8 cellular contexts compared by ENCODE assay signal in genomic region chr6:31815025-31815838, GRCh38. TPM values are rescaled to one million over a fixed set of nuclear protein-coding genes. Genes with fewer than 3 reads are reported as not detected.
DNase-seq lines count a peak whose midpoint lies in the region; ATAC-seq and TF ChIP-seq lines count a peak whose summit lies in the region.

Gene HSPA1A, plus strand, starts transcription at chr6:31815543. Its CDS starts 214 bp downstream, at chr6:31815757.
Gene HSPA1L, minus strand, starts transcription at chr6:31815283. Its CDS starts 3,311 bp downstream, at chr6:31811972.

- peaks cover 5% of the 10 kb centered on the region for H3K27me3 Mint-ChIP-seq in neural progenitor cell (ENCODE audit: insufficient read depth, low read depth)

- peaks cover 11% of the 10 kb centered on the region for H3K79me2 ChIP-seq in neural progenitor cell (ENCODE audit: low read depth)

- TF ChIP-seq POLR2A in adrenal gland (IDR thresholded peaks at IDR 0.05): peak; percentile 99 to 100
- TF ChIP-seq POLR2A in thyroid gland (IDR thresholded peaks at IDR 0.05): peak; percentile 99 to 100

- peak within 1 kb of the TSS; percentile 97 for H3K27ac Mint-ChIP-seq in neural progenitor cell

- peaks cover 4% of the 10 kb centered on the region for H3K36me3 Mint-ChIP-seq in neural progenitor cell

- peaks cover 45% of the 10 kb centered on the region for H3F3A ChIP-seq in neural progenitor cell (ENCODE audit: low read depth)

- peak within 1 kb of the TSS; percentile 70 for H3K4me2 ChIP-seq in neural progenitor cell

- H3K9ac ChIP-seq in neural progenitor cell: no peak within 1 kb of the TSS

- H3K9me3 ChIP-seq in adrenal gland (replicated peaks in 1 of 3) (no peaks in the 10 kb centered on the region), neural progenitor cell (ENCODE audit: low read depth) (no peaks in the 10 kb centered on the region), thyroid gland (no peaks in the 10 kb centered on the region)

- peaks cover 11 to 38% of the 10 kb centered on the region in 2 donors for H3K4me1 ChIP-seq in adrenal gland (replicated peaks in 1 of 2)
- H3K4me1 ChIP-seq in neural progenitor cell: peaks cover 13% of the 10 kb centered on the region
- H3K4me1 ChIP-seq in thyroid gland: peaks cover 21 to 35% of the 10 kb centered on the region in 2 donors

- in situ Hi-C loops in SK-MEL-5 (cut with HindIII; ENCODE audit: low pct_unique_long_range_greater_than_20kb, low sequenced_read_pairs): no loop called here

- DNase-seq in LHCN-M2 (ENCODE audit: low read depth) (peak; percentile 94), SK-MEL-5 (ENCODE audit: low read depth, low spot score) (peak; percentile 46), adrenal gland (peak; percentile 94 to 98 (median 96)), glomerular visceral epithelial cell (ENCODE audit: extremely low spot score) (peak; percentile 99), neural progenitor cell (ENCODE audit: low spot score) (peak; percentile 98), thyroid gland (peak; percentile 93)

- no peaks in the 10 kb centered on the region for H3K36me3 ChIP-seq in adrenal gland (replicated peaks in 1 of 2)
- no peaks in the 10 kb centered on the region for H3K36me3 ChIP-seq in neural progenitor cell
- no peaks in the 10 kb centered on the region for H3K36me3 ChIP-seq in thyroid gland

- H3K4me3 ChIP-seq in GM12875 (ENCODE audit: low read depth, low read length): peak within 1 kb of the TSS; percentile 40
- H3K4me3 ChIP-seq in adrenal gland: peak within 1 kb of the TSS in 2 of 4 donors; percentile 40 to 56
- peak within 1 kb of the TSS; percentile 41 for H3K4me3 ChIP-seq in neural progenitor cell
- peak within 1 kb of the TSS in 2 of 3 donors; percentile 36 to 53 for H3K4me3 ChIP-seq in thyroid gland (replicated peaks in 1 of 3)

- H3K27me3 ChIP-seq in adrenal gland (no peaks in the 10 kb centered on the region), neural progenitor cell (no peaks in the 10 kb centered on the region), thyroid gland (no peaks in the 10 kb centered on the region)

- H3K27ac ChIP-seq in adrenal gland: peak within 1 kb of the TSS; percentile 77 to 100 (median 93)
- H3K27ac ChIP-seq in neural progenitor cell: peak within 1 kb of the TSS; percentile 85
- H3K27ac ChIP-seq in thyroid gland: peak within 1 kb of the TSS; percentile 100

- peaks cover 13% of the 10 kb centered on the region for H3K4me1 Mint-ChIP-seq in neural progenitor cell

- no peak for ATAC-seq in GM19467 (IDR thresholded peaks at IDR 0.05; ENCODE audit: unreplicated experiment)

- 0 to 4% (median 2%) methylated on average over 16 to 56 of the region's 56 CpGs for WGBS in adrenal gland, 4 donors
- 3% methylated on average over 6 to 36 of the region's 56 CpGs for WGBS in thyroid gland, 2 donors

- peak within 1 kb of the TSS; percentile 79 for H3K4me3 Mint-ChIP-seq in neural progenitor cell

- no peaks in the 10 kb centered on the region for H4K20me1 ChIP-seq in neural progenitor cell (ENCODE audit: low read depth)

- no peak for TF ChIP-seq CTCF in GM12875 (IDR thresholded peaks at IDR 0.05; ENCODE audit: borderline replicate concordance, insufficient read depth, low read depth, low read length)
- TF ChIP-seq CTCF in adrenal gland (IDR thresholded peaks at IDR 0.05): no peak
- no peak for TF ChIP-seq CTCF in neural progenitor cell (IDR thresholded peaks at IDR 0.05)
- no peak for TF ChIP-seq CTCF in thyroid gland (IDR thresholded peaks at IDR 0.05)

- H3K9me3 Mint-ChIP-seq in neural progenitor cell: peaks cover 15% of the 10 kb centered on the region

- intact Hi-C loops in adrenal gland (cut with DNase I) (no loop called here), thyroid gland (cut with DNase I) (no loop called here)

- peak within 1 kb of the TSS; percentile 61 for H2AFZ ChIP-seq in neural progenitor cell (replicated peaks)

RNA-seq across cellular contexts. Expression of gene HSPA1A, which starts in this region (rescaled TPM):
- total RNA-seq in LHCN-M2 (2014; rRNA removed) (98.9 and 101 TPM in 2 replicates), adrenal gland (100 to 1,000 TPM; 153 to 261 (median 217) TPM), neural progenitor cell (ENCODE audit: low replicate concordance) (36.0 and 84.3 TPM in 2 replicates), thyroid gland (100 to 1,000 TPM; 148 to 320 (median 190) TPM)
- 77.4 TPM for polyA plus RNA-seq in LHCN-M2 (2012)
- 7.1 and 8.2 TPM in 2 replicates for total RNA-seq in SK-MEL-5 (2014; rRNA removed; shearing (Covaris generic))
- 7.5 and 9.6 TPM in 2 replicates for polyA plus RNA-seq in SK-MEL-5 (2015; cell fraction: cytosol; rRNA removed)
- polyA plus RNA-seq in SK-MEL-5 (2015; cell fraction: nucleus; rRNA removed): 0.11 and 3.1 TPM in 2 replicates
- 10 to 100 TPM; 48.5 to 89.4 (median 84.3) TPM for polyA plus RNA-seq in adrenal gland

RNA-seq across cellular contexts. Expression of gene HSPA1L, which starts in this region (rescaled TPM):
- total RNA-seq in LHCN-M2 (2014; rRNA removed): 0.71 and 1.5 TPM in 2 replicates
- polyA plus RNA-seq in LHCN-M2 (2012): 1.00 TPM
- total RNA-seq in SK-MEL-5 (2014; rRNA removed; shearing (Covaris generic)): 0.29 TPM in 2 replicates
- polyA plus RNA-seq in SK-MEL-5 (2015; cell fraction: cytosol; rRNA removed): 0.10 and 0.12 TPM in 2 replicates
- polyA plus RNA-seq in SK-MEL-5 (2015; cell fraction: nucleus; rRNA removed): 0.28 TPM in 1 of 2 replicates, not detected in the other
- 1 to 10 TPM in 7 of 8 donors, under 1 TPM in 1; 0.79 to 3.6 (median 1.9) TPM for total RNA-seq in adrenal gland
- 1 to 10 TPM; 1.0 to 5.3 (median 1.1) TPM for polyA plus RNA-seq in adrenal gland
- 0.49 and 1.2 TPM in 2 replicates for total RNA-seq in neural progenitor cell (ENCODE audit: low replicate concordance)
- total RNA-seq in thyroid gland: 1 to 10 TPM; 3.5 to 4.1 (median 3.9) TPM

Comparison
In these comparisons a context has a peak if more than half of its experiments do, and no peak if none do; other contexts are left out.
1. DNase-seq: peak in every context shown above with its lines; median percentile 99 in glomerular visceral epithelial cell; 98 in neural progenitor cell; 96 in adrenal gland; 94 in LHCN-M2; 93 in thyroid gland; 46 in SK-MEL-5.